In the genomic region with DNA sequence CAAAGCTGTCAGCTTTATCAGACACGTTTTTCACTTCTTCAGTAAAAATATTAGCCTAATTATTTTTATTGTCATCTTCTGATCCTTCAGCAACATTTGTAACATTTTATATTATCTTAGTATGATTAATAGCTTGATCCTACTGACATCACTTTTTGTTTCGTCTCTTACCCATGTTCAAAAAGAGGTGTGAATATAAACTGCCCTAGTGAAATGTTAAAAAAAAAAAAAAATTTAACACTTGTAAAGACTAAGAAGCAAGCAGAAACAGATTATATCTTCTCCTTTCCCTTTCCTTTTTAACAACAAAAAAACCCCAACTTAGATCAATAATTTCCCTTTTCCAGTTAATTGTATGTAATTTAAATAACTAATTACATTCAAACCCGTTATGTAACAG, we compare ENCODE assay signal across 30 cellular contexts. TPM values are rescaled to one million over a fixed set of nuclear protein-coding genes. Genes with fewer than 3 reads are reported as not detected.
"Had no signal": no experiment of that assay in that cellular context is flagged by ENCODE, and none has a peak within 500 bp of the region (broad histone marks: within the 10 kb centered on the region; RNA-seq: fewer than 3 reads in every experiment).

No MANE protein-coding gene starts in this region.

- H3K4me3 Mint-ChIP-seq: activated CD4-positive, alpha-beta memory T cell treated with anti-CD3 and anti-CD28 coated beads for 36 hours; activated CD8-positive, alpha-beta memory T cell treated with anti-CD3 and anti-CD28 coated beads, Interleukin-2, amount 10 ng/mL, durations not matched to agents 7 days and 5 days; activated CD8-positive, alpha-beta T cell treated with anti-CD3 and anti-CD28 coated beads, Interleukin-2, amount 10 ng/mL, durations not matched to agents 7 days and 5 days; activated naive CD4-positive, alpha-beta T cell treated with anti-CD3 and anti-CD28 coated beads, Interleukin-2, amount 50 U/mL, for 24 hours; activated naive CD8-positive, alpha-beta T cell treated with anti-CD3 and anti-CD28 coated beads, Interleukin-2, amount 10 ng/mL, durations not matched to agents 7 days and 5 days; activated T-helper 17 cell treated with anti-CD3 and anti-CD28 coated beads, Interleukin-2, amount 50 U/mL, for 72 hours; WTC11 had no signal

- DNase-seq: activated CD4-positive, alpha-beta memory T cell treated with anti-CD3 and anti-CD28 coated beads for 36 hours; activated CD4-positive, alpha-beta T cell treated with anti-CD3 and anti-CD28 coated beads for 48 hours; activated CD8-positive, alpha-beta memory T cell treated with anti-CD3 and anti-CD28 coated beads, Interleukin-2, amount 10 ng/mL, durations not matched to agents 7 days and 5 days; activated CD8-positive, alpha-beta memory T cell treated with anti-CD3 and anti-CD28 coated beads, Interleukin-2, amount 50 U/mL, for 4 hours; activated CD8-positive, alpha-beta T cell treated with anti-CD3 and anti-CD28 coated beads, Interleukin-2, amount 10 ng/mL, durations not matched to agents 7 days and 5 days; activated effector memory CD4-positive, alpha-beta T cell treated with Interleukin-2 at 50 U/mL for 16 hours; activated gamma-delta T cell treated with Interleukin-2 at 50 U/mL for 16 hours; activated naive CD4-positive, alpha-beta T cell treated with Interleukin-2 at 50 U/mL for 16 hours; activated naive CD8-positive, alpha-beta T cell treated with anti-CD3 and anti-CD28 coated beads, Interleukin-2, amount 10 ng/mL, durations not matched to agents 7 days and 5 days; activated T-cell treated with anti-CD3 and anti-CD28 coated beads, Interleukin-2, amount 50 U/mL, for 1 hour; brain microvascular endothelial cell; cortex of kidney; dermis blood vessel endothelial cell; effector CD4-positive, alpha-beta T cell; esophagus squamous epithelium; head of caudate nucleus; T-helper 2 cell had no signal

- H3K27me3 Mint-ChIP-seq: activated CD4-positive, alpha-beta memory T cell treated with anti-CD3 and anti-CD28 coated beads for 36 hours; activated CD8-positive, alpha-beta memory T cell treated with anti-CD3 and anti-CD28 coated beads, Interleukin-2, amount 10 ng/mL, durations not matched to agents 7 days and 5 days; activated naive CD4-positive, alpha-beta T cell treated with anti-CD3 and anti-CD28 coated beads, Interleukin-2, amount 50 U/mL, for 24 hours; activated naive CD8-positive, alpha-beta T cell treated with anti-CD3 and anti-CD28 coated beads, Interleukin-2, amount 10 ng/mL, durations not matched to agents 7 days and 5 days; activated T-helper 17 cell treated with anti-CD3 and anti-CD28 coated beads, Interleukin-2, amount 50 U/mL, for 72 hours had no signal

- H3K9me3 Mint-ChIP-seq: activated CD4-positive, alpha-beta memory T cell treated with anti-CD3 and anti-CD28 coated beads for 36 hours; activated naive CD4-positive, alpha-beta T cell treated with anti-CD3 and anti-CD28 coated beads, Interleukin-2, amount 50 U/mL, for 24 hours; activated naive CD8-positive, alpha-beta T cell treated with anti-CD3 and anti-CD28 coated beads, Interleukin-2, amount 10 ng/mL, durations not matched to agents 7 days and 5 days; activated T-helper 17 cell treated with anti-CD3 and anti-CD28 coated beads, Interleukin-2, amount 50 U/mL, for 72 hours; WTC11 had no signal

- H3K4me1 Mint-ChIP-seq: activated T-helper 17 cell treated with anti-CD3 and anti-CD28 coated beads, Interleukin-2, amount 50 U/mL, for 72 hours; WTC11 had no signal

- H3K4me1 ChIP-seq: ascending aorta, esophagus squamous epithelium had no signal

- H3K27ac ChIP-seq: ascending aorta, brain microvascular endothelial cell, epithelial cell of prostate, esophagus squamous epithelium, VCaP had no signal

- H3K9me3 ChIP-seq: ascending aorta, esophagus squamous epithelium had no signal

- H3K27me3 ChIP-seq: ascending aorta, brain microvascular endothelial cell, esophagus squamous epithelium had no signal

- H3K4me3 ChIP-seq: ascending aorta, esophagus squamous epithelium had no signal

- ATAC-seq: activated CD8-positive, alpha-beta memory T cell treated with anti-CD3 and anti-CD28 coated beads, Interleukin-2, amount 10 ng/mL, durations not matched to agents 7 days and 5 days; activated CD8-positive, alpha-beta T cell treated with anti-CD3 and anti-CD28 coated beads, Interleukin-2, amount 10 ng/mL, durations not matched to agents 7 days and 5 days; activated T-helper 17 cell treated with anti-CD3 and anti-CD28 coated beads, Interleukin-2, amount 50 U/mL, for 72 hours; WTC11 had no signal

- H3K27ac Mint-ChIP-seq: activated CD4-positive, alpha-beta memory T cell treated with anti-CD3 and anti-CD28 coated beads for 36 hours; activated naive CD4-positive, alpha-beta T cell treated with anti-CD3 and anti-CD28 coated beads, Interleukin-2, amount 50 U/mL, for 24 hours; activated naive CD8-positive, alpha-beta T cell treated with anti-CD3 and anti-CD28 coated beads, Interleukin-2, amount 10 ng/mL, durations not matched to agents 7 days and 5 days; activated T-helper 17 cell treated with anti-CD3 and anti-CD28 coated beads, Interleukin-2, amount 50 U/mL, for 72 hours; WTC11 had no signal

- FAIRE-seq: bronchial epithelial cell, endothelial cell of umbilical vein had no signal

RNA-seq across cellular contexts. Expression of a gene that starts 36.2 kb away (rescaled TPM):
- total RNA-seq: activated CD4-positive, alpha-beta memory T cell treated with anti-CD3 and anti-CD28 coated beads for 36 hours; activated CD8-positive, alpha-beta memory T cell treated with anti-CD3 and anti-CD28 coated beads for 36 hours; ascending aorta; cardiac septum; chondrocyte; fibroblast of villous mesenchyme; frontal cortex; WTC11 had no signal
